Comparison of ENCODE assay signal across 8 cellular contexts in the genomic region with DNA sequence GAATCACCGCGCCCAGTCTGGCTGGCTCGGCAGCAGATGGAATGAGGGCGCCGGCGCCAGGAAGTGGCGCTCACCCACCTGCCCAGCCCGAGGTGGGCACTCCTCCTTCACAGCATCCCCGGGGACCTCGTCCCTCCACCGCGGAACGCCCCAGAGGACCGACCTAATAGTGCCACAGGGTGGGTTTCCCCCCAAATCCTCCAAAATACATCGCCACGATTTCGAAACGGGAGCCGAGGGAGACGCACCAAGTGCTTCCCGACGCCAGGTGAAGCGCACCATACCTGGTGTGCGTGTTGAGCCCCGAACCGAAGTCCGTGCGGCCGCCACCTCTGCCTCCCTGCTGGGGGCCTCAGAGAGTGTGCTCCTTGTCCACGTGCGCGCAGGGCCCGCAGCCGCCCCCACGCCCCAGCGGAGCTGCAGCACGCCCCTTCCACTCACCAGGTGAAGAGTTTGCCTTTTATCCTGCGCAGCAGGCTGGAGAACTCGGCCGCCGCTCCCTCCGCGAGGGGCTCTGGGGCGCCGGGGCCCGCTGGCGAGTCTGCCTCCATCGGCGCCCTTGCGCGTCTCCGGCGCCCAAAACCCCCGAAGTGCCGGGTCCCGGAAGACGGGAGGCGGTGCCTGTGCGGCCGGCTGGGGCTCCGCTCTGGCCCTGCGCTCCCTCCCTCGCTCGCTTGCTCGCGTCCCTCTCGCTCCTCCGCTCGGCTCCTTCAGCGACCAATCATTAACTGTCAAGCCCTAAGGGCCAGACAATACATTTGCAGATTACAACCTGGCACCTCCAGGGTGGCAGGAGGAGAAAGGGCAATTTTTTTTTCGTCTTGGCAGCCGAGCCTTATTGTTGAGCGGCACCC. TPM values are rescaled to one million over a fixed set of nuclear protein-coding genes. Genes with fewer than 3 reads are reported as not detected.
A peak's percentile ranks its signal among the peaks of the same experiment; 100 is the strongest.
DNase-seq lines count a peak whose midpoint lies in the region; ATAC-seq and TF ChIP-seq lines count a peak whose summit lies in the region.

A gene with protein sequence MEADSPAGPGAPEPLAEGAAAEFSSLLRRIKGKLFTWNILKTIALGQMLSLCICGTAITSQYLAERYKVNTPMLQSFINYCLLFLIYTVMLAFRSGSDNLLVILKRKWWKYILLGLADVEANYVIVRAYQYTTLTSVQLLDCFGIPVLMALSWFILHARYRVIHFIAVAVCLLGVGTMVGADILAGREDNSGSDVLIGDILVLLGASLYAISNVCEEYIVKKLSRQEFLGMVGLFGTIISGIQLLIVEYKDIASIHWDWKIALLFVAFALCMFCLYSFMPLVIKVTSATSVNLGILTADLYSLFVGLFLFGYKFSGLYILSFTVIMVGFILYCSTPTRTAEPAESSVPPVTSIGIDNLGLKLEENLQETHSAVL (minus strand): TSS at position 571 of the 854 bp plus-strand sequence. CDS start 20 bp downstream, at position 551.

- peaks cover 21% of the 10 kb centered on the region for H3K4me1 Mint-ChIP-seq in WTC11

- H3K4me3 Mint-ChIP-seq in WTC11, result peak within 1 kb of the TSS; percentile 95

- H3K9me3 Mint-ChIP-seq in WTC11, result no peaks in the 10 kb centered on the region

- CTCF ChIA-PET in WTC11 (lab: Charles Lee), result interaction anchor here (1.2 kb wide), 2 partner anchors 59 to 112 kb away, joined by 4 to 9 read pairs; no protein-coding TSS in a partner anchor

- H3K4me1 ChIP-seq in ACC112 (ENCODE audit: control insufficient read depth, insufficient read depth, low read length, unreplicated experiment), result no peaks in the 10 kb centered on the region

- no peaks in the 10 kb centered on the region for H3K36me3 ChIP-seq in ACC112 (ENCODE audit: insufficient read depth, low read length)

- POLR2A ChIA-PET in WTC11 (lab: Charles Lee), result interaction anchor here (0.6 to 0.7 kb wide), 2 partner anchors 28 to 103 kb away, joined by 3 to 6 read pairs; no protein-coding TSS in a partner anchor

- H3K36me3 Mint-ChIP-seq in WTC11, result no peaks in the 10 kb centered on the region

- H3K27ac Mint-ChIP-seq in WTC11, result peak within 1 kb of the TSS; percentile 97

- no peak within 1 kb of the TSS for H3K27ac ChIP-seq in ACC112 (ENCODE audit: low read depth, low read length)

- peaks cover 30% of the 10 kb centered on the region for H3K79me2 ChIP-seq in ACC112 (ENCODE audit: control insufficient read depth, insufficient read depth, low read length, unreplicated experiment)

- peak; percentile 61 for DNase-seq in NCI-H2196 treated with DMSO at 0.1 percent for 48 hours (lab: John Stamatoyannopoulos, UW; ENCODE audit: unreplicated experiment)
- peak; percentile 80 for DNase-seq in WTC11 (ENCODE audit: low spot score)
- peak; percentile 35 for DNase-seq in cerebellum (ENCODE audit: low spot score)
- DNase-seq in left lobe of liver (ENCODE audit: low spot score), result peak; percentile 45
- peak; percentile 49 for DNase-seq in stimulated activated CD4-positive, alpha-beta T cell treated with anti-CD3 and anti-CD28 coated beads, Interleukin-2, amount 100 ng/mL, for 4 hours (ENCODE audit: low read depth)

- H3K27me3 ChIP-seq in ACC112 (ENCODE audit: insufficient read depth, low read length), result no peaks in the 10 kb centered on the region

- peak; percentile 88 for ATAC-seq in GM18867 (IDR thresholded peaks at IDR 0.05; ENCODE audit: unreplicated experiment)
- ATAC-seq in HG03066 (IDR thresholded peaks at IDR 0.05; ENCODE audit: low read depth, unreplicated experiment), result peak; percentile 85
- peak; percentile 86 for ATAC-seq in WTC11
- ATAC-seq in left lobe of liver, result peak; percentile 82

- H3K27me3 Mint-ChIP-seq in WTC11 (ENCODE audit: low read depth), result peaks cover 8% of the 10 kb centered on the region

- peak within 1 kb of the TSS; percentile 82 for H2AFZ ChIP-seq in ACC112 (ENCODE audit: low read length, unreplicated experiment)

- H3K4me3 ChIP-seq in ACC112 (ENCODE audit: low read depth, low read length), result peak within 1 kb of the TSS; percentile 96

- TF ChIP-seq CTCF in WTC11 (IDR thresholded peaks at IDR 0.05), result no peak

TF ChIP-seq in WTC11, 78 proteins besides CTCF, POLR2A, EP300 and RAD21 (continues in another document):
- TF ChIP-seq, protein P1, sequence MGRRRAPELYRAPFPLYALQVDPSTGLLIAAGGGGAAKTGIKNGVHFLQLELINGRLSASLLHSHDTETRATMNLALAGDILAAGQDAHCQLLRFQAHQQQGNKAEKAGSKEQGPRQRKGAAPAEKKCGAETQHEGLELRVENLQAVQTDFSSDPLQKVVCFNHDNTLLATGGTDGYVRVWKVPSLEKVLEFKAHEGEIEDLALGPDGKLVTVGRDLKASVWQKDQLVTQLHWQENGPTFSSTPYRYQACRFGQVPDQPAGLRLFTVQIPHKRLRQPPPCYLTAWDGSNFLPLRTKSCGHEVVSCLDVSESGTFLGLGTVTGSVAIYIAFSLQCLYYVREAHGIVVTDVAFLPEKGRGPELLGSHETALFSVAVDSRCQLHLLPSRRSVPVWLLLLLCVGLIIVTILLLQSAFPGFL (CRISPR knock-in tag; IDR thresholded peaks at IDR 0.05; ENCODE audit: borderline replicate concordance), result no peak
- peak; percentile 5; the same call in 1 of the 2 replicates for TF ChIP-seq ZNF423 (CRISPR knock-in tag; IDR thresholded peaks at IDR 0.05)
- TF ChIP-seq, protein P2, sequence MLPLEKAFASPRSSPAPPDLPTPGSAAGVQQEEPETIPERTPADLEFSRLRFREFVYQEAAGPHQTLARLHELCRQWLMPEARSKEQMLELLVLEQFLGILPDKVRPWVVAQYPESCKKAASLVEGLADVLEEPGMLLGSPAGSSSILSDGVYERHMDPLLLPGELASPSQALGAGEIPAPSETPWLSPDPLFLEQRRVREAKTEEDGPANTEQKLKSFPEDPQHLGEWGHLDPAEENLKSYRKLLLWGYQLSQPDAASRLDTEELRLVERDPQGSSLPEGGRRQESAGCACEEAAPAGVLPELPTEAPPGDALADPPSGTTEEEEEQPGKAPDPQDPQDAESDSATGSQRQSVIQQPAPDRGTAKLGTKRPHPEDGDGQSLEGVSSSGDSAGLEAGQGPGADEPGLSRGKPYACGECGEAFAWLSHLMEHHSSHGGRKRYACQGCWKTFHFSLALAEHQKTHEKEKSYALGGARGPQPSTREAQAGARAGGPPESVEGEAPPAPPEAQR (CRISPR knock-in tag; IDR thresholded peaks at IDR 0.05), result no peak
- TF ChIP-seq, protein P3, sequence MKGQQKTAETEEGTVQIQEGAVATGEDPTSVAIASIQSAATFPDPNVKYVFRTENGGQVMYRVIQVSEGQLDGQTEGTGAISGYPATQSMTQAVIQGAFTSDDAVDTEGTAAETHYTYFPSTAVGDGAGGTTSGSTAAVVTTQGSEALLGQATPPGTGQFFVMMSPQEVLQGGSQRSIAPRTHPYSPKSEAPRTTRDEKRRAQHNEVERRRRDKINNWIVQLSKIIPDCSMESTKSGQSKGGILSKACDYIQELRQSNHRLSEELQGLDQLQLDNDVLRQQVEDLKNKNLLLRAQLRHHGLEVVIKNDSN (CRISPR knock-in tag; IDR thresholded peaks at IDR 0.05), result peak; percentile 41; the same call in 1 of the 2 replicates
- peak; percentile 30 for TF ChIP-seq CREM (CRISPR knock-in tag; IDR thresholded peaks at IDR 0.05)
- TF ChIP-seq SMAD4 (CRISPR knock-in tag; IDR thresholded peaks at IDR 0.05), result no peak
- peak; percentile 80; the same call in 1 of the 2 replicates for TF ChIP-seq TP53 (CRISPR knock-in tag; IDR thresholded peaks at IDR 0.05)
- no peak for TF ChIP-seq GRHL2 (CRISPR knock-in tag; IDR thresholded peaks at IDR 0.05; ENCODE audit: insufficient replicate concordance, severe bottlenecking)
- TF ChIP-seq, protein P4, sequence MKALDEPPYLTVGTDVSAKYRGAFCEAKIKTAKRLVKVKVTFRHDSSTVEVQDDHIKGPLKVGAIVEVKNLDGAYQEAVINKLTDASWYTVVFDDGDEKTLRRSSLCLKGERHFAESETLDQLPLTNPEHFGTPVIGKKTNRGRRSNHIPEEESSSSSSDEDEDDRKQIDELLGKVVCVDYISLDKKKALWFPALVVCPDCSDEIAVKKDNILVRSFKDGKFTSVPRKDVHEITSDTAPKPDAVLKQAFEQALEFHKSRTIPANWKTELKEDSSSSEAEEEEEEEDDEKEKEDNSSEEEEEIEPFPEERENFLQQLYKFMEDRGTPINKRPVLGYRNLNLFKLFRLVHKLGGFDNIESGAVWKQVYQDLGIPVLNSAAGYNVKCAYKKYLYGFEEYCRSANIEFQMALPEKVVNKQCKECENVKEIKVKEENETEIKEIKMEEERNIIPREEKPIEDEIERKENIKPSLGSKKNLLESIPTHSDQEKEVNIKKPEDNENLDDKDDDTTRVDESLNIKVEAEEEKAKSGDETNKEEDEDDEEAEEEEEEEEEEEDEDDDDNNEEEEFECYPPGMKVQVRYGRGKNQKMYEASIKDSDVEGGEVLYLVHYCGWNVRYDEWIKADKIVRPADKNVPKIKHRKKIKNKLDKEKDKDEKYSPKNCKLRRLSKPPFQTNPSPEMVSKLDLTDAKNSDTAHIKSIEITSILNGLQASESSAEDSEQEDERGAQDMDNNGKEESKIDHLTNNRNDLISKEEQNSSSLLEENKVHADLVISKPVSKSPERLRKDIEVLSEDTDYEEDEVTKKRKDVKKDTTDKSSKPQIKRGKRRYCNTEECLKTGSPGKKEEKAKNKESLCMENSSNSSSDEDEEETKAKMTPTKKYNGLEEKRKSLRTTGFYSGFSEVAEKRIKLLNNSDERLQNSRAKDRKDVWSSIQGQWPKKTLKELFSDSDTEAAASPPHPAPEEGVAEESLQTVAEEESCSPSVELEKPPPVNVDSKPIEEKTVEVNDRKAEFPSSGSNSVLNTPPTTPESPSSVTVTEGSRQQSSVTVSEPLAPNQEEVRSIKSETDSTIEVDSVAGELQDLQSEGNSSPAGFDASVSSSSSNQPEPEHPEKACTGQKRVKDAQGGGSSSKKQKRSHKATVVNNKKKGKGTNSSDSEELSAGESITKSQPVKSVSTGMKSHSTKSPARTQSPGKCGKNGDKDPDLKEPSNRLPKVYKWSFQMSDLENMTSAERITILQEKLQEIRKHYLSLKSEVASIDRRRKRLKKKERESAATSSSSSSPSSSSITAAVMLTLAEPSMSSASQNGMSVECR (CRISPR knock-in tag; IDR thresholded peaks at IDR 0.05; ENCODE audit: borderline replicate concordance), result peak; percentile 60; the same call in 1 of the 2 replicates
- TF ChIP-seq, protein P5, sequence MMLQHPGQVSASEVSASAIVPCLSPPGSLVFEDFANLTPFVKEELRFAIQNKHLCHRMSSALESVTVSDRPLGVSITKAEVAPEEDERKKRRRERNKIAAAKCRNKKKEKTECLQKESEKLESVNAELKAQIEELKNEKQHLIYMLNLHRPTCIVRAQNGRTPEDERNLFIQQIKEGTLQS (CRISPR knock-in tag; conservative IDR thresholded peaks at IDR 0.05), result no peak
- 0 out of 2 replicates have a peak, but pooled peaks have one; percentile 61 for TF ChIP-seq MYBL2 (CRISPR knock-in tag; IDR thresholded peaks at IDR 0.05)
- no peak for TF ChIP-seq FOXJ3 (CRISPR knock-in tag; IDR thresholded peaks at IDR 0.05; ENCODE audit: borderline replicate concordance)
- peak; percentile 59; the same call in 1 of the 2 replicates for TF ChIP-seq TEAD1 (CRISPR knock-in tag; IDR thresholded peaks at IDR 0.05)
- peak; percentile 16; the same call in 1 of the 2 replicates for TF ChIP-seq FOXK1 (CRISPR knock-in tag; IDR thresholded peaks at IDR 0.05)

RNA-seq across cellular contexts. Expression of the gene that starts here (rescaled TPM):
- total RNA-seq in WTC11 (2021) (22.0 to 27.1 TPM (median 22.8 TPM) in 3 replicates), cerebellum (6.3 TPM), left lobe of liver (0.78 TPM)

Comparison
In these comparisons a context has a peak if more than half of its experiments do, and no peak if none do; other contexts are left out.
1. Peak in DNase-seq and ATAC-seq in left lobe of liver; RNA of the gene not detected or under 1 TPM.